ENCODE assay signal across 29 cellular contexts in genomic region chr3:37801966-37802365, GRCh38. TPM values are rescaled to one million over a fixed set of nuclear protein-coding genes. Genes with fewer than 3 reads are reported as not detected.
"Had no signal": no experiment of that assay in that cellular context is flagged by ENCODE, and none has a peak within 500 bp of the region (broad histone marks: within the 10 kb centered on the region; RNA-seq: fewer than 3 reads in every experiment).

No MANE protein-coding gene starts in this region.

- H3K27me3 ChIP-seq: ascending aorta, cardiac muscle cell had no signal

- H3K4me1 ChIP-seq: ascending aorta had no signal

- FAIRE-seq: TTC549 had no signal

- ATAC-seq: activated CD8-positive, alpha-beta memory T cell treated with anti-CD3 and anti-CD28 coated beads, Interleukin-2, amount 10 ng/mL, durations not matched to agents 7 days and 5 days; activated CD8-positive, alpha-beta T cell treated with anti-CD3 and anti-CD28 coated beads, Interleukin-2, amount 10 ng/mL, durations not matched to agents 7 days and 5 days; activated naive CD8-positive, alpha-beta T cell treated with anti-CD3 and anti-CD28 coated beads, Interleukin-2, amount 50 U/mL, for 24 hours had no signal

- DNase-seq: activated B cell treated with CpG ODN at 0.5 μM for 24 hours; activated CD4-positive, alpha-beta memory T cell treated with anti-CD3 and anti-CD28 coated beads, Interleukin-2, amount 10 ng/mL, durations not matched to agents 7 days and 5 days; activated CD4-positive, alpha-beta T cell treated with anti-CD3 and anti-CD28 coated beads for 4 hours; activated CD4-positive, alpha-beta T cell treated with anti-CD3 and anti-CD28 coated beads, Interleukin-2, amount 10 ng/mL, durations not matched to agents 24 days and 14 days; activated CD4-positive, alpha-beta T cell treated with anti-CD3 and anti-CD28 coated beads, Interleukin-2, amount 50 U/mL, for 1 hour; activated CD4-positive, alpha-beta T cell treated with anti-CD3 and anti-CD28 coated beads, Interleukin-2, amount 50 U/mL, for 48 hours; activated CD4-positive, CD25-positive, alpha-beta regulatory T cell treated with anti-CD3 and anti-CD28 coated beads, Interleukin-2, amount 50 U/mL, for 72 hours; activated CD8-positive, alpha-beta memory T cell treated with anti-CD3 and anti-CD28 coated beads for 24 hours; activated CD8-positive, alpha-beta memory T cell treated with anti-CD3 and anti-CD28 coated beads, Interleukin-2, amount 10 ng/mL, durations not matched to agents 7 days and 5 days; activated CD8-positive, alpha-beta memory T cell treated with anti-CD3 and anti-CD28 coated beads, Interleukin-2, amount 50 U/mL, for 48 hours; activated CD8-positive, alpha-beta T cell treated with anti-CD3 and anti-CD28 coated beads, Interleukin-2, amount 10 ng/mL, durations not matched to agents 7 days and 5 days; activated effector memory CD4-positive, alpha-beta T cell treated with Interleukin-2 at 50 U/mL for 16 hours; activated gamma-delta T cell; activated naive CD4-positive, alpha-beta T cell treated with anti-CD3 and anti-CD28 coated beads, Interleukin-2, amount 10 ng/mL, durations not matched to agents 7 days and 5 days; activated naive CD4-positive, alpha-beta T cell treated with Interleukin-2 at 50 U/mL for 16 hours; activated naive CD8-positive, alpha-beta T cell treated with anti-CD3 and anti-CD28 coated beads, Interleukin-2, amount 10 ng/mL, durations not matched to agents 7 days and 5 days; activated naive CD8-positive, alpha-beta T cell treated with anti-CD3 and anti-CD28 coated beads, Interleukin-2, amount 50 U/mL, for 24 hours; activated T-cell treated with anti-CD3 and anti-CD28 coated beads, Interleukin-2, amount 50 U/mL, for 24 hours; activated T-cell treated with anti-CD3 and anti-CD28 coated beads, Interleukin-2, amount 50 U/mL, for 48 hours; amygdala; anterior cingulate cortex; central memory CD4-positive, alpha-beta T cell; T-helper 1 cell; T-helper 2 cell; T-helper 9 cell had no signal

- H3K4me3 ChIP-seq: ascending aorta, cardiac muscle cell had no signal

- H3K9me3 ChIP-seq: ascending aorta had no signal

- H3K36me3 ChIP-seq: cardiac muscle cell had no signal

- H3K27ac ChIP-seq: ascending aorta, cardiac muscle cell, VCaP had no signal

RNA-seq across cellular contexts. Expression of gene CTDSPL, which starts 59.7 kb away (rescaled TPM):
- total RNA-seq: activated B cell treated with CpG ODN at 0.5 μM for 24 hours had no signal
